Comparison of ENCODE assay signal across 21 cellular contexts in the genomic region with DNA sequence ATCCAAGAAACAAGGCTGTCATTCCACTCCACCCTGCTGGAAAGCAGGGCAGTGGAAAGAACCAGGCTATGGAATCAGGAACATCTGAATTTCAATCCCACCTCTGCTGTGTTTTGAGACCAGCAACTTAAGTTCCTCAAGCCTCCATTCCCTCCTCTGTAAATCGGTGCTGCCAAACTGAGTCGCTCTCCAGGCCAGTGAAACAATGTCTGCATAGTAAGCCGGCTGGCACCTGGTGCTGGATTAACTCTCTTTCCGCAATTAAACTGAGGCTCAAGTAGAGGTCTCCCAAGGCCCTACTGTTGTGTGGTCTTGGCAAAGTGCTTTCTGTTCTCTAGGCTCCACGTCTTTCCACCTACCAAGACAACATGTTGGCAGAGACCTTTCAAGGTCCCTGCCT.
DNase-seq lines count a peak whose midpoint lies in the region; ATAC-seq lines count a peak whose summit lies in the region.
"Had no signal": no experiment of that assay in that cellular context is flagged by ENCODE, and none has a peak within 500 bp of the region (broad histone marks: within the 10 kb centered on the region; RNA-seq: fewer than 3 reads in every experiment).

No MANE protein-coding gene starts in this region.

- H3K27me3 ChIP-seq in skeletal muscle tissue (ENCODE audit: control insufficient read depth in 3 of 3, insufficient read depth in 3 of 3, low read length in 3 of 3), result no peaks in the 10 kb centered on the region
- H3K27me3 ChIP-seq: foreskin keratinocyte had no signal

- ATAC-seq in T-helper 17 cell (no peak), GM18519 (IDR thresholded peaks at IDR 0.05; ENCODE audit: low FRiP score, unreplicated experiment) (no peak)
- ATAC-seq: activated naive CD8-positive, alpha-beta T cell treated with anti-CD3 and anti-CD28 coated beads, Interleukin-2, amount 50 U/mL, for 24 hours; foreskin keratinocyte; SK-N-SH treated with all-trans-retinoic acid at 6 μM for 48 hours had no signal

- H3K4me3 ChIP-seq in skeletal muscle tissue (ENCODE audit: low read length in 3 of 3), result peak overlapping the region in 1 of 3 donors; percentile 24

- H3K4me1 Mint-ChIP-seq in T-helper 17 cell, result peaks cover 29% of the 10 kb centered on the region
- peaks cover 84 to 94% of the 10 kb centered on the region in 2 donors for H3K4me1 Mint-ChIP-seq in immature natural killer cell

- peak; percentile 6 for DNase-seq in DMS 273 treated with DMSO at 0.1 percent for 48 hours (lab: John Stamatoyannopoulos, UW)
- DNase-seq in T-helper 17 cell, result no peak
- no peak for DNase-seq in immature natural killer cell
- DNase-seq in NCI-H1092 treated with DMSO at 0.1 percent for 48 hours (lab: John Stamatoyannopoulos, UW), result no peak
- no peak for DNase-seq in activated gamma-delta T cell treated with Interleukin-2 at 50 U/mL for 16 hours
- no peak for DNase-seq in activated naive CD4-positive, alpha-beta T cell treated with Interleukin-2 at 50 U/mL for 16 hours
- DNase-seq: activated CD4-positive, CD25-positive, alpha-beta regulatory T cell treated with anti-CD3 and anti-CD28 coated beads, Interleukin-2, amount 50 U/mL, for 72 hours; activated naive CD8-positive, alpha-beta T cell treated with anti-CD3 and anti-CD28 coated beads, Interleukin-2, amount 50 U/mL, for 24 hours; Caco-2; dermis blood vessel endothelial cell; foreskin keratinocyte; NCI-H1092; NCI-H2029 treated with DMSO at 0.1 percent for 48 hours; small intestine; stimulated activated CD4-positive, alpha-beta T cell treated with anti-CD3 and anti-CD28 coated beads, Interleukin-2, amount 100 ng/mL, for 48 hours; T1000 had no signal

- H3K9me3 ChIP-seq in T-helper 17 cell (ENCODE audit: control insufficient read depth, low read length, poor library complexity, severe bottlenecking), result no peaks in the 10 kb centered on the region
- H3K9me3 ChIP-seq in skeletal muscle tissue (ENCODE audit: control insufficient read depth in 3 of 3, low read length in 3 of 3), result no peaks in the 10 kb centered on the region
- H3K9me3 ChIP-seq: Caco-2 had no signal

- no peaks in the 10 kb centered on the region for H3K9me3 Mint-ChIP-seq in immature natural killer cell
- H3K9me3 Mint-ChIP-seq: activated naive CD8-positive, alpha-beta T cell treated with anti-CD3 and anti-CD28 coated beads, Interleukin-2, amount 50 U/mL, for 24 hours; neural crest cell; stimulated activated naive CD8-positive, alpha-beta T cell treated with anti-CD3 and anti-CD28 coated beads, Interleukin-15, Interleukin-2, amounts not matched to agents 100 ng/mL and 50 ng/mL, for 24 hours had no signal

- H3K9ac ChIP-seq in skeletal muscle tissue (ENCODE audit: low read depth in 1 of 3, low read length in 3 of 3), result peak overlapping the region in 2 of 3 donors; percentile 27 to 51

- peaks cover 2% of the 10 kb centered on the region for H3K36me3 Mint-ChIP-seq in T-helper 17 cell (ENCODE audit: low read depth)
- no peaks in the 10 kb centered on the region for H3K36me3 Mint-ChIP-seq in immature natural killer cell

- H3K27ac ChIP-seq in skeletal muscle tissue (ENCODE audit: low read depth, low read length), result peak overlapping the region; percentile 66
- H3K27ac ChIP-seq: foreskin keratinocyte had no signal

- H3K4me3 Mint-ChIP-seq in T-helper 17 cell (peak overlapping the region; percentile 7), immature natural killer cell (no peak overlapping the region)
- H3K4me3 Mint-ChIP-seq: activated naive CD8-positive, alpha-beta T cell treated with anti-CD3 and anti-CD28 coated beads, Interleukin-2, amount 50 U/mL, for 24 hours; neural crest cell; stimulated activated naive CD8-positive, alpha-beta T cell treated with anti-CD3 and anti-CD28 coated beads, Interleukin-15, Interleukin-2, amounts not matched to agents 100 ng/mL and 50 ng/mL, for 24 hours had no signal

- H3K27me3 Mint-ChIP-seq in T-helper 17 cell, result no peaks in the 10 kb centered on the region
- H3K27me3 Mint-ChIP-seq in immature natural killer cell (ENCODE audit: low read depth in 3 of 3), result peaks cover 0 to 4% (median 3%) of the 10 kb centered on the region in 3 donors
- H3K27me3 Mint-ChIP-seq: activated naive CD8-positive, alpha-beta T cell treated with anti-CD3 and anti-CD28 coated beads, Interleukin-2, amount 50 U/mL, for 24 hours; stimulated activated naive CD8-positive, alpha-beta T cell treated with anti-CD3 and anti-CD28 coated beads, Interleukin-15, Interleukin-2, amounts not matched to agents 100 ng/mL and 50 ng/mL, for 24 hours had no signal

- H3K27ac Mint-ChIP-seq in T-helper 17 cell (peak overlapping the region; percentile 47), immature natural killer cell (peak overlapping the region in 5 of 6 donors; percentile 12 to 76 (median 61))
- H3K27ac Mint-ChIP-seq: activated naive CD8-positive, alpha-beta T cell treated with anti-CD3 and anti-CD28 coated beads, Interleukin-2, amount 50 U/mL, for 24 hours; stimulated activated naive CD8-positive, alpha-beta T cell treated with anti-CD3 and anti-CD28 coated beads, Interleukin-15, Interleukin-2, amounts not matched to agents 100 ng/mL and 50 ng/mL, for 24 hours had no signal

- peaks cover 0 to 2% (median 0%) of the 10 kb centered on the region in 3 donors for H3K36me3 ChIP-seq in skeletal muscle tissue (ENCODE audit: control insufficient read depth in 3 of 3, insufficient read depth in 3 of 3, low read length in 3 of 3)

- H3K4me1 ChIP-seq in skeletal muscle tissue (ENCODE audit: control insufficient read depth in 3 of 3, insufficient read depth in 3 of 3, low read length in 3 of 3), result peaks cover 53 to 73% (median 66%) of the 10 kb centered on the region in 3 donors
- H3K4me1 ChIP-seq: Caco-2 had no signal
